In the genomic region with DNA sequence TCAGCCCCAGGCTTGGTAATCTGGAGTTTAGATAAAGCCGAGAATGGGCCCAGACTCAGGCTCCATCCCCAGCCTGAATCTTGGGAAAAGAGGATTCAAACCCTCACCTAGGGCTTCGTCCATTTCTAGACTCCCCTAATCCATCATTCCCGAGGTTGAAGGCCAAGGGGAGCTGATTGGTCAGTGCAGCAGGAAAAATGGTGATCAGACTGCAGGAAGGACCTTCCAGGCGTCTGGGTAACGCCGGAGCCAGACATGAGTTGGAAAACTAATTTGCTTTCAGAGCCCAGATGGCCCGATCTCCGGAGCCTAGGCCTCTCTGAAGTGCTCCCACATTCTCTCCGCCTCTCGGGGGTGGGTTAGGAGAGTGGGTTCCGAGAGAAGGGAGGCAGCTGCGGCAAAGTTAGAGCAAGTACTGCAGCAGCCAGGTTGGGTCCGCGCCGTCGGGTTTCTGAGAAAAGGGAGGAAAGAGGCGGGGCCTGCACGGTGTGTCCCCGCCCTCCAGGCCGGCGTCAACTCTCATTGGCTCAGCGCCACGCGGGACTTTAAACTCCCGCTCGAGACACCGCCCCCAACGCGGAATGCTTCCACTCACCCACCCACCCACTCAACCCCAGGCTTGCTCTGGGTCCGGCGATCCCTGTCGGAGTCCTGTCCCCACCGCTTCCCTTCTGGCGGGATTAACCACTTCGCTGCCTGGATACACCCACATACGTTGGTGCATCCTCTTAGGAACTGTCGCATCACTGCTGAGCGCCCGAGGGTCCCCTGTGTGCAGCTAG, we compare ENCODE assay signal across 9 cellular contexts. TPM values are rescaled to one million over a fixed set of nuclear protein-coding genes. Genes with fewer than 3 reads are reported as not detected.
DNase-seq lines count a peak whose midpoint lies in the region; ATAC-seq and TF ChIP-seq lines count a peak whose summit lies in the region.
"Had no signal": no experiment of that assay in that cellular context is flagged by ENCODE, and none has a peak within 500 bp of the region (broad histone marks: within the 10 kb centered on the region; RNA-seq: fewer than 3 reads in every experiment).

No MANE protein-coding gene starts in this region.

- no peak for TF ChIP-seq CTCF in nephron (IDR thresholded peaks at IDR 0.05; ENCODE audit: unreplicated experiment in 3 of 3)

- DNase-seq in NCI-H1436 (lab: John Stamatoyannopoulos, UW) (peak; percentile 53), NCI-H1436 treated with DMSO at 0.1 percent for 48 hours (lab: John Stamatoyannopoulos, UW) (no peak), M059J (ENCODE audit: low read depth) (peak; percentile 35)
- peak; percentile 21 for DNase-seq in activated naive CD4-positive, alpha-beta T cell treated with anti-CD3 and anti-CD28 coated beads for 36 hours

- ATAC-seq in HG03039 (IDR thresholded peaks at IDR 0.05; ENCODE audit: unreplicated experiment) (no peak), HG03095 (IDR thresholded peaks at IDR 0.05; ENCODE audit: unreplicated experiment) (no peak), GM19452 (IDR thresholded peaks at IDR 0.05; ENCODE audit: unreplicated experiment) (no peak)

- no peak overlapping the region for H3K27ac Mint-ChIP-seq in activated naive CD4-positive, alpha-beta T cell treated with anti-CD3 and anti-CD28 coated beads for 36 hours
- H3K27ac Mint-ChIP-seq in nephron: no peak overlapping the region

- H3K4me3 Mint-ChIP-seq in activated naive CD4-positive, alpha-beta T cell treated with anti-CD3 and anti-CD28 coated beads for 36 hours: no peak overlapping the region
- H3K4me3 Mint-ChIP-seq in nephron: peak overlapping the region; percentile 53 to 66 (median 64)

- H3K27me3 Mint-ChIP-seq in activated naive CD4-positive, alpha-beta T cell treated with anti-CD3 and anti-CD28 coated beads for 36 hours (ENCODE audit: low read depth): peaks cover 69% of the 10 kb centered on the region
- H3K27me3 Mint-ChIP-seq in nephron (ENCODE audit: low read depth): peaks cover 94% of the 10 kb centered on the region

- intact Hi-C loops in activated naive CD4-positive, alpha-beta T cell treated with anti-CD3 and anti-CD28 coated beads for 36 hours (cut with micrococcal nuclease): no loop called here

- H3K36me3 Mint-ChIP-seq in activated naive CD4-positive, alpha-beta T cell treated with anti-CD3 and anti-CD28 coated beads for 36 hours (ENCODE audit: low read depth): no peaks in the 10 kb centered on the region
- no peaks in the 10 kb centered on the region for H3K36me3 Mint-ChIP-seq in nephron (ENCODE audit: low read depth)

- no peaks in the 10 kb centered on the region for H3K9me3 Mint-ChIP-seq in activated naive CD4-positive, alpha-beta T cell treated with anti-CD3 and anti-CD28 coated beads for 36 hours
- H3K9me3 Mint-ChIP-seq in nephron: peaks cover 5% of the 10 kb centered on the region

- peaks cover 27% of the 10 kb centered on the region for H3K4me1 Mint-ChIP-seq in activated naive CD4-positive, alpha-beta T cell treated with anti-CD3 and anti-CD28 coated beads for 36 hours (ENCODE audit: low read depth)
- peaks cover 26% of the 10 kb centered on the region for H3K4me1 Mint-ChIP-seq in nephron

- CTCF ChIA-PET in activated naive CD4-positive, alpha-beta T cell treated with anti-CD3 and anti-CD28 coated beads for 36 hours (lab: Charles Lee): interaction anchor here (1.2 to 2.0 kb wide), 3 partner anchors 12 to 75 kb away, joined by 4 to 5 read pairs (median 4); no protein-coding TSS in a partner anchor

RNA-seq across cellular contexts. Expression of a gene that starts 0.8 kb away (rescaled TPM):
- 0.52 TPM in 1 of 2 replicates, not detected in the other for total RNA-seq in M059J (2014; rRNA removed; shearing (Covaris generic))
- total RNA-seq in activated naive CD4-positive, alpha-beta T cell treated with anti-CD3 and anti-CD28 coated beads for 36 hours: not detected
- total RNA-seq: fibroblast of lung had no signal

RNA-seq across cellular contexts. Expression of a gene that starts 3.1 kb away (rescaled TPM):
- total RNA-seq in M059J (2014; rRNA removed; shearing (Covaris generic)): 0.10 and 0.12 TPM in 2 replicates
- 1 to 10 TPM; 1.2 to 1.5 TPM for total RNA-seq in activated naive CD4-positive, alpha-beta T cell treated with anti-CD3 and anti-CD28 coated beads for 36 hours

RNA-seq across cellular contexts. Expression of a gene that starts 28.8 kb away (rescaled TPM):
- 50.4 and 62.8 TPM in 2 replicates for total RNA-seq in M059J (2014; rRNA removed; shearing (Covaris generic))
- 10 to 100 TPM; 54.8 to 55.6 TPM for total RNA-seq in activated naive CD4-positive, alpha-beta T cell treated with anti-CD3 and anti-CD28 coated beads for 36 hours

RNA-seq across cellular contexts. Expression of a gene that starts 33.3 kb away (rescaled TPM):
- not detected in 2 replicates for total RNA-seq in M059J (2014; rRNA removed; shearing (Covaris generic))
- 10 to 100 TPM; 41.4 to 43.2 TPM for total RNA-seq in activated naive CD4-positive, alpha-beta T cell treated with anti-CD3 and anti-CD28 coated beads for 36 hours
- total RNA-seq: fibroblast of lung had no signal

RNA-seq across cellular contexts. Expression of a gene that starts 33.6 kb away (rescaled TPM):
- total RNA-seq in M059J (2014; rRNA removed; shearing (Covaris generic)): 178 and 300 TPM in 2 replicates
- 100 to 1,000 TPM; 237 to 249 TPM for total RNA-seq in activated naive CD4-positive, alpha-beta T cell treated with anti-CD3 and anti-CD28 coated beads for 36 hours
